Comparison of ENCODE assay signal across 19 cellular contexts in genomic region chr2:120473522-120474271, GRCh38.
DNase-seq lines count a peak whose midpoint lies in the region; ATAC-seq and TF ChIP-seq lines count a peak whose summit lies in the region.
"Had no signal": no experiment of that assay in that cellular context is flagged by ENCODE, and none has a peak within 500 bp of the region (broad histone marks: within the 10 kb centered on the region; RNA-seq: fewer than 3 reads in every experiment).

No MANE protein-coding gene starts in this region.

- TF ChIP-seq EP300 in upper lobe of left lung (IDR thresholded peaks at IDR 0.05), result no peak

- no peak for TF ChIP-seq POLR2A in upper lobe of left lung (IDR thresholded peaks at IDR 0.05)

- no peaks in the 10 kb centered on the region for H3K36me3 ChIP-seq in ascending aorta
- no peaks in the 10 kb centered on the region for H3K36me3 ChIP-seq in esophagus (ENCODE audit: control insufficient read depth in 2 of 2, insufficient read depth in 2 of 2, low read length in 1 of 2)
- H3K36me3 ChIP-seq in upper lobe of left lung, result no peaks in the 10 kb centered on the region
- H3K36me3 ChIP-seq: neutrophil had no signal

- WGBS in esophagus, 2 donors, result 41 to 42% methylated on average over 16 of the region's 16 CpGs
- 59 to 65% methylated on average over 11 to 16 of the region's 16 CpGs for WGBS in upper lobe of left lung, 2 donors

- DNase-seq in ascending aorta (ENCODE audit: low spot score in 2 of 2), result peak in 1 of 2 donors; percentile 69
- DNase-seq in mucosa of gallbladder (ENCODE audit: low spot score), result peak; percentile 53
- DNase-seq in upper lobe of left lung, result peak in 1 of 2 donors; percentile 69
- DNase-seq in LoVo (ENCODE audit: low spot score), result no peak
- DNase-seq in activated CD4-positive, alpha-beta T cell treated with anti-CD3 and anti-CD28 coated beads, Interleukin-2, amount 10 ng/mL, durations not matched to agents 24 days and 14 days, result no peak
- DNase-seq: EL; erythroblast; NCI-H1105; NCI-H748 treated with DMSO at 0.1 percent for 48 hours; OCI-M1; stimulated activated naive B cell treated with anti-CD40 and anti-IgM and Interleukin-4, amounts not matched to agents 10 μg/mL and 1 μg/mL and 100 μg/mL, for 72 hours had no signal

- H3K4me3 Mint-ChIP-seq in activated CD4-positive, alpha-beta T cell treated with anti-CD3 and anti-CD28 coated beads, Interleukin-2, amount 10 ng/mL, durations not matched to agents 24 days and 14 days, result no peak overlapping the region
- H3K4me3 Mint-ChIP-seq: activated naive CD8-positive, alpha-beta T cell; dendritic cell treated with granulocyte-macrophage colony-stimulating factor and Interleukin-4, amounts not matched to agents 40 ng/mL and 50 ng/mL, for 4 days; stimulated activated naive B cell treated with anti-CD40 and anti-IgM and Interleukin-4, amounts not matched to agents 10 μg/mL and 1 μg/mL and 100 μg/mL, for 72 hours; type B pancreatic cell had no signal

- no peaks in the 10 kb centered on the region for H3K4me1 Mint-ChIP-seq in activated CD4-positive, alpha-beta T cell treated with anti-CD3 and anti-CD28 coated beads, Interleukin-2, amount 10 ng/mL, durations not matched to agents 24 days and 14 days
- H3K4me1 Mint-ChIP-seq: stimulated activated naive B cell treated with anti-CD40 and anti-IgM and Interleukin-4, amounts not matched to agents 10 μg/mL and 1 μg/mL and 100 μg/mL, for 72 hours had no signal

- no peak overlapping the region for H3K27ac Mint-ChIP-seq in activated CD4-positive, alpha-beta T cell treated with anti-CD3 and anti-CD28 coated beads, Interleukin-2, amount 10 ng/mL, durations not matched to agents 24 days and 14 days
- H3K27ac Mint-ChIP-seq: activated naive CD8-positive, alpha-beta T cell; dendritic cell treated with granulocyte-macrophage colony-stimulating factor and Interleukin-4, amounts not matched to agents 40 ng/mL and 50 ng/mL, for 4 days; stimulated activated naive B cell treated with anti-CD40 and anti-IgM and Interleukin-4, amounts not matched to agents 10 μg/mL and 1 μg/mL and 100 μg/mL, for 72 hours; type B pancreatic cell had no signal

- H3K9me3 Mint-ChIP-seq in activated CD4-positive, alpha-beta T cell treated with anti-CD3 and anti-CD28 coated beads, Interleukin-2, amount 10 ng/mL, durations not matched to agents 24 days and 14 days, result no peaks in the 10 kb centered on the region
- H3K9me3 Mint-ChIP-seq: dendritic cell treated with granulocyte-macrophage colony-stimulating factor and Interleukin-4, amounts not matched to agents 40 ng/mL and 50 ng/mL, for 4 days; type B pancreatic cell had no signal

- no peak for TF ChIP-seq CTCF in ascending aorta (IDR thresholded peaks at IDR 0.05)
- TF ChIP-seq CTCF in upper lobe of left lung (IDR thresholded peaks at IDR 0.05), result no peak

- intact Hi-C loops in ascending aorta (cut with DNase I), result loop anchor here (5.0 to 10.0 kb wide), 3 partner anchors 154 to 1109 kb away; partner anchors contain the start of genes C2orf76, DBI and RALB
- intact Hi-C loops in activated CD4-positive, alpha-beta T cell treated with anti-CD3 and anti-CD28 coated beads, Interleukin-2, amount 10 ng/mL, durations not matched to agents 24 days and 14 days (cut with micrococcal nuclease), result no loop called here

- peak overlapping the region in 1 of 2 donors; percentile 30 for H3K4me3 ChIP-seq in ascending aorta
- no peak overlapping the region for H3K4me3 ChIP-seq in esophagus (ENCODE audit: low read depth in 1 of 2, low read length in 2 of 2)
- no peak overlapping the region for H3K4me3 ChIP-seq in upper lobe of left lung

- no peak for ATAC-seq in upper lobe of left lung (ENCODE audit: low FRiP score in 2 of 2)
- ATAC-seq in GM21529 (IDR thresholded peaks at IDR 0.05; ENCODE audit: unreplicated experiment), result no peak
- ATAC-seq in HG02884 (IDR thresholded peaks at IDR 0.05; ENCODE audit: unreplicated experiment), result no peak
- ATAC-seq: activated CD4-positive, CD25-positive, alpha-beta regulatory T cell treated with anti-CD3 and anti-CD28 coated beads, Interleukin-2, amount 50 U/mL, for 24 hours; stimulated activated naive B cell treated with anti-CD40 and anti-IgM and Interleukin-4, amounts not matched to agents 10 μg/mL and 1 μg/mL and 100 μg/mL, for 72 hours had no signal

- H3K27ac ChIP-seq in ascending aorta (peak overlapping the region; percentile 0 to 8), esophagus (ENCODE audit: low read depth in 2 of 2, low read length in 1 of 2) (peak overlapping the region; percentile 81 to 92), upper lobe of left lung (peak overlapping the region; percentile 37 to 89 (median 50))
- H3K27ac ChIP-seq: neutrophil had no signal

- H3K9me3 ChIP-seq in ascending aorta, result no peaks in the 10 kb centered on the region
- peaks cover 0 to 6% of the 10 kb centered on the region in 2 donors for H3K9me3 ChIP-seq in esophagus (ENCODE audit: control insufficient read depth in 2 of 2, insufficient read depth in 1 of 2, low read depth in 1 of 2, low read length in 1 of 2)
- peaks cover 0 to 6% (median 0%) of the 10 kb centered on the region in 4 donors for H3K9me3 ChIP-seq in upper lobe of left lung
- H3K9me3 ChIP-seq: neutrophil had no signal

- H3K27me3 Mint-ChIP-seq in activated CD4-positive, alpha-beta T cell treated with anti-CD3 and anti-CD28 coated beads, Interleukin-2, amount 10 ng/mL, durations not matched to agents 24 days and 14 days, result no peaks in the 10 kb centered on the region
- H3K27me3 Mint-ChIP-seq: dendritic cell treated with granulocyte-macrophage colony-stimulating factor and Interleukin-4, amounts not matched to agents 40 ng/mL and 50 ng/mL, for 4 days had no signal

- no peaks in the 10 kb centered on the region for H3K27me3 ChIP-seq in ascending aorta
- H3K27me3 ChIP-seq in esophagus (ENCODE audit: control insufficient read depth in 1 of 2, insufficient read depth in 2 of 2, low read length in 2 of 2), result no peaks in the 10 kb centered on the region
- H3K27me3 ChIP-seq in upper lobe of left lung, result no peaks in the 10 kb centered on the region
- H3K27me3 ChIP-seq: neutrophil had no signal

- H3K4me1 ChIP-seq in ascending aorta, result peaks cover 20 to 42% of the 10 kb centered on the region in 2 donors
- H3K4me1 ChIP-seq in esophagus (ENCODE audit: control insufficient read depth in 2 of 2, insufficient read depth in 2 of 2, low read length in 1 of 2), result peaks cover 3 to 16% of the 10 kb centered on the region in 2 donors
- H3K4me1 ChIP-seq in upper lobe of left lung, result peaks cover 21 to 49% (median 30%) of the 10 kb centered on the region in 4 donors

- H3K36me3 Mint-ChIP-seq in activated CD4-positive, alpha-beta T cell treated with anti-CD3 and anti-CD28 coated beads, Interleukin-2, amount 10 ng/mL, durations not matched to agents 24 days and 14 days (ENCODE audit: low read depth), result no peaks in the 10 kb centered on the region
- H3K36me3 Mint-ChIP-seq: activated naive CD8-positive, alpha-beta T cell; stimulated activated naive B cell treated with anti-CD40 and anti-IgM and Interleukin-4, amounts not matched to agents 10 μg/mL and 1 μg/mL and 100 μg/mL, for 72 hours; type B pancreatic cell had no signal

Comparison
In these comparisons a context has a peak if more than half of its experiments do, and no peak if none do; other contexts are left out.
1. H3K27ac ChIP-seq: peak in every context shown above with its lines; median percentile 86 in esophagus; 50 in upper lobe of left lung; 4 in ascending aorta.